ENCODE assay signal across 7 cellular contexts in the genomic region with DNA sequence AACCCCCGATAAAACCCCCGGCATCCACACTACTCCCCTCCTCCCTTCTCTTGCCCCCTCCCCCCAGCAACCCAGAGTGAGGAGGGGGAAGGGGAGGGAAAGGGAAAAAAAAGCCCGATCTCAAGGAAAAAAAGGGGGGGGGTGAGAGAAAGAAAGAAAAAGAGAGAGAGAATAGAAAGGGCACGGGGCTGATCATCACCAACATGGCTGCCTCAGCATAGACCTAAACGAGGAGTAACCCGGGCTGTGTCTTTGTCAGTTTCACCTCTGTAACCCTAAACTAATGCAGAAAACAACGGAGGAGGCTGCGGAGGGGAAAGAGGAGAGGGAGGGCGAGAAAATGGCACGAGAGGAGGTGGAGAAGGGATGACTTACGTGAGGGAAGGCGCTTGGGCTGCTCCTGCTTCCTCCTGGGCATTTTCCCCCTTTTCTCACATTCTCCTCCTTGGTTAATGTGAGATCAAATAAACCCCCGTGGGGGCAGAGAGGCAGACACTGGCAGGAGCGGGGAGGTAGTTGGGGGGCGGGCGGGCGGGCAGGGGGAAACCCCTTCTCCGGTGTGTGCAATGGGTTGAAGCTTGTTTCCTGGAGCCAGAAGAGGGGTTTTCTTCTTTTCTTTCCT. TPM values are rescaled to one million over a fixed set of nuclear protein-coding genes. Genes with fewer than 3 reads are reported as not detected.
A peak's percentile ranks its signal among the peaks of the same experiment; 100 is the strongest.
DNase-seq lines count a peak whose midpoint lies in the region; ATAC-seq, FAIRE-seq and TF ChIP-seq lines count a peak whose summit lies in the region.

No MANE protein-coding gene starts in this region.

- peaks cover 40% of the 10 kb centered on the region for H3K4me1 Mint-ChIP-seq in WTC11

- H3K4me3 Mint-ChIP-seq in WTC11: peak overlapping the region; percentile 100

- no peaks in the 10 kb centered on the region for H3K9me3 ChIP-seq in HepG2 (ENCODE audit: low read length)

- TF ChIP-seq RAD21 in HepG2 (CRISPR knock-in tag; IDR thresholded peaks at IDR 0.05): no peak

- H3K9me3 Mint-ChIP-seq in WTC11: no peaks in the 10 kb centered on the region

- CTCF ChIA-PET in WTC11 (lab: Charles Lee) (no interaction called here), HepG2 (lab: Yijun Ruan, JAX; ENCODE audit: low intra/inter-chr PET ratio, low total read pairs) (no interaction called here)

- in situ Hi-C loops in GM13977 (cut with MboI; ENCODE audit: low pct_unique_long_range_greater_than_20kb, low sequenced_read_pairs, unreplicated experiment): no loop called here
- in situ Hi-C loops in HepG2 (cut with HindIII; ENCODE audit: extremely low pct_ligation_motif_present, low pct_unique_long_range_greater_than_20kb): loop anchor here (10.0 kb wide), 1 partner anchor 203 kb away; no protein-coding TSS in a partner anchor

- TF ChIP-seq EP300 in HepG2 (IDR thresholded peaks at IDR 0.05; ENCODE audit: low read depth in 2 of 2, low read length in 2 of 2) (no peak), HepG2 (CRISPR knock-in tag; IDR thresholded peaks at IDR 0.05; ENCODE audit: borderline replicate concordance) (no peak)

- no peaks in the 10 kb centered on the region; a peak in 2 of 5 replicates for H3K27me3 ChIP-seq in HepG2 (ENCODE audit: control insufficient read depth in 1 of 2, insufficient read depth in 2 of 2, low read length in 2 of 2)

- no peaks in the 10 kb centered on the region for H3K36me3 Mint-ChIP-seq in WTC11

- DNase-seq in GM13977 (ENCODE audit: low spot score) (peak; percentile 67), HuH-7 (ENCODE audit: low spot score) (peak; percentile 33), WTC11 (ENCODE audit: low spot score) (peak; percentile 29), cerebellar cortex (ENCODE audit: low spot score) (peak; percentile 48), HepG2 (ENCODE audit: low spot score) (no peak), NCI-H2081 treated with DMSO at 0.1 percent for 48 hours (lab: John Stamatoyannopoulos, UW) (no peak)
- peak in 2 of 3 experiments; percentile 15 to 19 for DNase-seq in stimulated activated CD4-positive, alpha-beta T cell treated with anti-CD3 and anti-CD28 coated beads, TNF-alpha, amount 100 ng/mL, for 24 hours (ENCODE audit: low read depth in 3 of 3)

- H2AFZ ChIP-seq in HepG2 (ENCODE audit: low read length): peak overlapping the region; percentile 95

- peak overlapping the region; percentile 78 for H3K4me2 ChIP-seq in HepG2 (ENCODE audit: low read depth, low read length)

- peak overlapping the region; percentile 74 for H3K9ac ChIP-seq in HepG2 (ENCODE audit: insufficient read depth, low read depth, low read length)

- H3K27ac ChIP-seq in HepG2 (ENCODE audit: extremely low read length, insufficient read depth, low read length): peak overlapping the region; percentile 57

- WGBS in HepG2 (ENCODE audit: low lambda C conversion rate): 2% methylated on average over 18 of the region's 18 CpGs

- no peak for FAIRE-seq in HepG2 (lab: Jason Lieb, UNC)

- H4K20me1 ChIP-seq in HepG2 (ENCODE audit: insufficient read depth, low read length): no peaks in the 10 kb centered on the region

- POLR2A ChIA-PET in WTC11 (lab: Charles Lee) (interaction anchor here (1.0 kb wide), 1 partner anchor 32 kb away, joined by 5 read pairs; no protein-coding TSS in a partner anchor), HepG2 (lab: Yijun Ruan, JAX) (no interaction called here)

- H3K79me2 ChIP-seq in HepG2 (ENCODE audit: insufficient read depth, low read length): peaks cover 30% of the 10 kb centered on the region

- no peaks in the 10 kb centered on the region for H3K27me3 Mint-ChIP-seq in WTC11 (ENCODE audit: low read depth)

- no peak for ATAC-seq in WTC11
- ATAC-seq in HepG2: peak; percentile 33

- intact Hi-C loops in HepG2 (cut with micrococcal nuclease; ENCODE audit: unreplicated experiment): loop anchor here (1.0 to 5.0 kb wide), 2 partner anchors 46 to 98 kb away; no protein-coding TSS in a partner anchor

- peaks cover 26% of the 10 kb centered on the region for H3K4me1 ChIP-seq in HepG2 (ENCODE audit: insufficient read depth, low read length)

- no TSS peak for BruUV-seq in HepG2 (replicated peaks; lab: Mats Ljungman, UMichigan)

- no peaks in the 10 kb centered on the region for H3K36me3 ChIP-seq in HepG2 (replicated peaks in 1 of 2; ENCODE audit: control insufficient read depth in 1 of 2, insufficient read depth in 2 of 2, low read length in 2 of 2)

- no peak; a peak in 1 of 4 replicates for TF ChIP-seq POLR2A in HepG2 (IDR thresholded peaks at IDR 0.05; ENCODE audit: insufficient read depth in 1 of 2, low read depth in 2 of 2, low read length in 2 of 2)

- H3K27ac Mint-ChIP-seq in WTC11: peak overlapping the region; percentile 99

- TF ChIP-seq CTCF in GM13977 (IDR thresholded peaks at IDR 0.05; ENCODE audit: extremely low read depth, insufficient read depth, missing control alignments) (no peak), WTC11 (IDR thresholded peaks at IDR 0.05) (no peak), HepG2 (CRISPR knock-in tag; IDR thresholded peaks at IDR 0.05) (no peak)

- H3K4me3 ChIP-seq in HepG2 (replicated peaks in 1 of 3; ENCODE audit: insufficient read depth in 1 of 3, low read depth in 2 of 3, low read length in 3 of 3): peak overlapping the region; percentile 84 to 96 (median 85)

TF ChIP-seq in WTC11, 78 proteins besides CTCF, POLR2A, EP300 and RAD21 (continues in another document):
- no peak for TF ChIP-seq SOX15 (CRISPR knock-in tag; IDR thresholded peaks at IDR 0.05)
- TF ChIP-seq, protein P1, sequence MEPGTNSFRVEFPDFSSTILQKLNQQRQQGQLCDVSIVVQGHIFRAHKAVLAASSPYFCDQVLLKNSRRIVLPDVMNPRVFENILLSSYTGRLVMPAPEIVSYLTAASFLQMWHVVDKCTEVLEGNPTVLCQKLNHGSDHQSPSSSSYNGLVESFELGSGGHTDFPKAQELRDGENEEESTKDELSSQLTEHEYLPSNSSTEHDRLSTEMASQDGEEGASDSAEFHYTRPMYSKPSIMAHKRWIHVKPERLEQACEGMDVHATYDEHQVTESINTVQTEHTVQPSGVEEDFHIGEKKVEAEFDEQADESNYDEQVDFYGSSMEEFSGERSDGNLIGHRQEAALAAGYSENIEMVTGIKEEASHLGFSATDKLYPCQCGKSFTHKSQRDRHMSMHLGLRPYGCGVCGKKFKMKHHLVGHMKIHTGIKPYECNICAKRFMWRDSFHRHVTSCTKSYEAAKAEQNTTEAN (CRISPR knock-in tag; IDR thresholded peaks at IDR 0.05): no peak
- TF ChIP-seq KAT7 (CRISPR knock-in tag; IDR thresholded peaks at IDR 0.05; ENCODE audit: borderline replicate concordance): no peak; the same call in 1 of the 2 replicates

TF ChIP-seq in HepG2, 621 proteins besides CTCF, POLR2A, EP300 and RAD21:
- TF ChIP-seq SAFB2 (CRISPR knock-in tag; IDR thresholded peaks at IDR 0.05; ENCODE audit: borderline replicate concordance, low read depth): 0 out of 2 replicates have a peak, but pooled peaks have one; percentile 8
- no peak for TF ChIP-seq SRSF9 (IDR thresholded peaks at IDR 0.05; ENCODE audit: borderline replicate concordance, insufficient read depth, low read depth, low read length, poor library complexity, severe bottlenecking)
- peak; percentile 61 for TF ChIP-seq PCBP2 (optimal IDR thresholded peaks at IDR 0.05; ENCODE audit: low read depth, low read length, poor library complexity, severe bottlenecking)
- peak; percentile 63 for TF ChIP-seq YY1 (IDR thresholded peaks at IDR 0.05; ENCODE audit: insufficient read depth, insufficient replicate concordance, low read depth, low read length)
- no peak for TF ChIP-seq THAP11 (CRISPR knock-in tag; IDR thresholded peaks at IDR 0.05)
TF ChIP-seq in HepG2: peak in this region for 3.

RNA-seq across cellular contexts. Expression of a gene that starts 0.5 kb away (rescaled TPM):
- 25.0 to 26.8 TPM (median 25.6 TPM) in 3 replicates for total RNA-seq in WTC11 (2021)
- total RNA-seq in HepG2 (2016; rRNA removed; fragmentation: Illumina TruSeq; extraction: Trizol): 1.8 and 2.8 TPM in 2 replicates
- total RNA-seq in HepG2 (2016; cell fraction: cytosol; rRNA removed; fragmentation: Illumina TruSeq; extraction: Trizol; ENCODE audit: low read depth): 4.8 and 6.6 TPM in 2 replicates
- total RNA-seq in HepG2 (2016; cell fraction: insoluble cytoplasmic fraction; rRNA removed; fragmentation: Illumina TruSeq; extraction: Trizol): 1.6 and 3.1 TPM in 2 replicates
- total RNA-seq in HepG2 (2016; cell fraction: membrane; rRNA removed; fragmentation: Illumina TruSeq; extraction: Trizol): 3.7 and 3.8 TPM in 2 replicates
- total RNA-seq in HepG2 (2016; cell fraction: nucleus; rRNA removed; fragmentation: Illumina TruSeq; extraction: Trizol): 11.3 and 11.8 TPM in 2 replicates
- 2.8 and 3.9 TPM in 2 replicates for polyA plus RNA-seq in HepG2 (2011; rRNA removed)
- polyA plus RNA-seq in HepG2 (2011; cell fraction: cytosol; rRNA removed): 2.1 and 3.7 TPM in 2 replicates
- 22.9 and 29.9 TPM in 2 replicates for polyA plus RNA-seq in HepG2 (2011; cell fraction: nucleus; rRNA removed)
- 1.9 and 2.3 TPM in 2 replicates for polyA plus RNA-seq in HepG2 (2012)
- 0.08 and 0.29 TPM in 2 replicates for polyA plus RNA-seq in HepG2 (2016; cell fraction: cytosol; fragmentation: Illumina TruSeq; extraction: Trizol; ENCODE audit: low read depth)
- polyA plus RNA-seq in HepG2 (2016; cell fraction: insoluble cytoplasmic fraction; fragmentation: Illumina TruSeq; extraction: Trizol; ENCODE audit: low read depth): 1.8 and 2.7 TPM in 2 replicates
- polyA plus RNA-seq in HepG2 (2016; cell fraction: membrane; fragmentation: Illumina TruSeq; extraction: Trizol; ENCODE audit: low read depth): 0.27 and 0.43 TPM in 2 replicates
- polyA plus RNA-seq in HepG2 (2016; cell fraction: nucleus; fragmentation: Illumina TruSeq; extraction: Trizol; ENCODE audit: insufficient read depth, low read depth): 10.3 and 11.8 TPM in 2 replicates
- polyA minus RNA-seq in HepG2 (2011; rRNA and poly(A)+ RNA removed; ENCODE audit: low replicate concordance): 13.0 TPM in 1 of 2 replicates, not detected in the other
- polyA minus RNA-seq in HepG2 (2011; cell fraction: cytosol; rRNA and poly(A)+ RNA removed): 4.4 and 6.9 TPM in 2 replicates
- polyA minus RNA-seq in HepG2 (2011; cell fraction: nucleus; rRNA and poly(A)+ RNA removed): 37.1 and 39.4 TPM in 2 replicates

Comparison
In these comparisons a context has a peak if more than half of its experiments do, and no peak if none do; other contexts are left out.
1. DNase-seq: peak in GM13977 (single experiment), HuH-7 (single experiment), WTC11 (single experiment), cerebellar cortex (single experiment) and stimulated activated CD4-positive, alpha-beta T cell treated with anti-CD3 and anti-CD28 coated beads, TNF-alpha, amount 100 ng/mL, for 24 hours (2 of 3); none in HepG2 (single experiment) and NCI-H2081 treated with DMSO at 0.1 percent for 48 hours (single experiment).